In the genomic region with DNA sequence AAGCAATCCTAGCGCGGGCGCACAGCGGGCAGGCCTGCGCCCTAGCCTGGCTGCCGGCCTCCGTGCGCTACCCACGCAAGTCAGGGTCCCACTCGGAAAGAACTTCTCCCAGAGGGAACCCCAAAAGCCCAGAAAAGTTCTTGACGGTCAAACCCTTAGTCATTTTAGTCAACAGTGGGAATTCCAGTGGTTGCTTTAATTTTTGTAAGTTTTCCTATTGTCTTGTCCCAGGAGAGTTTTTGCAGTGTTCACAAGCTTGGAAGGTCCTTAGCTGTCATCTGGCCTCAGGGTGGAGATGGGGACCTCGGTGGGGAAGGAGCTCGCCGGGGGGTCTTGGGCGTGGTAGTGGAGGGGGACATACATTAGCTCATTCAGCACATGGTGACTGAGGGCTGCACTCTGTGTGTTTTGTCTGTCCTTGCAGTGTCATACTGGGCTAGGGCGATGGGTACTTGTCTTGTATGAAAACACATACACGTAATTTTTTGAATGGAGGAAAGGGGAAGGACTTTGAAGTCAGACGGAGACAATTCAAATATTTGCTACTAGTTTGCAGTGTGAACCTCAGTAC, we compare ENCODE assay signal across 8 cellular contexts. TPM values are rescaled to one million over a fixed set of nuclear protein-coding genes. Genes with fewer than 3 reads are reported as not detected.
DNase-seq lines count a peak whose midpoint lies in the region; ATAC-seq and TF ChIP-seq lines count a peak whose summit lies in the region.

No MANE protein-coding gene starts in this region.

- peak overlapping the region; percentile 80 for H3K27ac ChIP-seq in VCaP

- DNase-seq in SKM-1 treated with dmso at 0.1 percent for 144 hours (lab: John Stamatoyannopoulos, UW; ENCODE audit: unreplicated experiment) (peak; percentile 19), SKM-1 (lab: John Stamatoyannopoulos, UW; ENCODE audit: unreplicated experiment) (no peak), glutamatergic neuron (no peak), retinal pigment epithelial cell (ENCODE audit: low read depth) (no peak), 8988T (no peak)
- DNase-seq in stimulated activated naive CD4-positive, alpha-beta T cell treated with Interleukin-2 at 50 U/mL for 16 hours (lab: John Stamatoyannopoulos, UW): no peak

- H3K9me3 Mint-ChIP-seq in glutamatergic neuron (ENCODE audit: unreplicated experiment): no peaks in the 10 kb centered on the region

- peak overlapping the region; percentile 81 for H3K4me3 ChIP-seq in retinal pigment epithelial cell (ENCODE audit: low read length)

- peaks cover 3% of the 10 kb centered on the region for H3K4me1 Mint-ChIP-seq in glutamatergic neuron (ENCODE audit: low read depth, unreplicated experiment)

- H3K36me3 Mint-ChIP-seq in glutamatergic neuron (ENCODE audit: unreplicated experiment): peaks cover 4% of the 10 kb centered on the region

- TF ChIP-seq CTCF in VCaP (conservative IDR thresholded peaks at IDR 0.05): no peak
- TF ChIP-seq CTCF in glutamatergic neuron (IDR thresholded peaks at IDR 0.05; ENCODE audit: partially characterized antibody, unreplicated experiment): no peak
- TF ChIP-seq CTCF in retinal pigment epithelial cell (conservative IDR thresholded peaks at IDR 0.05; ENCODE audit: low read depth, low read length): no peak

- H3K4me3 Mint-ChIP-seq in glutamatergic neuron (ENCODE audit: unreplicated experiment): peak overlapping the region; percentile 87

- ATAC-seq in HG02763 (IDR thresholded peaks at IDR 0.05; ENCODE audit: unreplicated experiment): peak; percentile 21

- peak overlapping the region; percentile 16 for H3K27ac Mint-ChIP-seq in glutamatergic neuron (ENCODE audit: unreplicated experiment)

- peaks cover 5% of the 10 kb centered on the region for H3K27me3 Mint-ChIP-seq in glutamatergic neuron (ENCODE audit: unreplicated experiment)

RNA-seq across cellular contexts. Expression of gene MINDY4, which starts 0.7 kb away (rescaled TPM):
- 2.3 TPM for total RNA-seq in glutamatergic neuron (ENCODE audit: unreplicated experiment)

RNA-seq across cellular contexts. Expression of gene INMT, which starts 20.0 kb away (rescaled TPM):
- 1.7 TPM for total RNA-seq in glutamatergic neuron (ENCODE audit: unreplicated experiment)
